Comparison of ENCODE assay signal across 8 cellular contexts in genomic region chr18:22977847-22978701, GRCh38. TPM values are rescaled to one million over a fixed set of nuclear protein-coding genes. Genes with fewer than 3 reads are reported as not detected.
A peak's percentile ranks its signal among the peaks of the same experiment; 100 is the strongest.
DNase-seq lines count a peak whose midpoint lies in the region; ATAC-seq, FAIRE-seq and TF ChIP-seq lines count a peak whose summit lies in the region.

No MANE protein-coding gene starts in this region.

- peak overlapping the region; percentile 50 for H3K27ac Mint-ChIP-seq in activated naive CD8-positive, alpha-beta T cell treated with anti-CD3 and anti-CD28 coated beads, Interleukin-2, amount 50 U/mL, for 24 hours
- H3K27ac Mint-ChIP-seq in activated naive CD8-positive, alpha-beta T cell treated with anti-CD3 and anti-CD28 coated beads for 36 hours = no peak overlapping the region
- H3K27ac Mint-ChIP-seq in type B pancreatic cell = peak overlapping the region; percentile 39

- H3K79me2 ChIP-seq in SK-N-SH (ENCODE audit: insufficient read depth) = no peaks in the 10 kb centered on the region

- H3K27me3 Mint-ChIP-seq in activated naive CD8-positive, alpha-beta T cell treated with anti-CD3 and anti-CD28 coated beads, Interleukin-2, amount 50 U/mL, for 24 hours = no peaks in the 10 kb centered on the region
- no peaks in the 10 kb centered on the region for H3K27me3 Mint-ChIP-seq in activated naive CD8-positive, alpha-beta T cell treated with anti-CD3 and anti-CD28 coated beads for 36 hours
- no peaks in the 10 kb centered on the region for H3K27me3 Mint-ChIP-seq in type B pancreatic cell

- TF ChIP-seq POLR2A in upper lobe of left lung (IDR thresholded peaks at IDR 0.05) (no peak), GM12891 (IDR thresholded peaks at IDR 0.05; ENCODE audit: low read depth, low read length) (no peak)

- no peak for TF ChIP-seq CTCF in SK-N-SH (IDR thresholded peaks at IDR 0.05)
- no peak for TF ChIP-seq CTCF in type B pancreatic cell (conservative IDR thresholded peaks at IDR 0.05)
- TF ChIP-seq CTCF in upper lobe of left lung (IDR thresholded peaks at IDR 0.05) = no peak

- H3K9ac ChIP-seq in SK-N-SH = peak overlapping the region; percentile 12; the same call in 1 of the 2 replicates

- H2AFZ ChIP-seq in SK-N-SH (ENCODE audit: low read depth) = peak overlapping the region; percentile 5

- no peak for TF ChIP-seq EP300 in SK-N-SH (IDR thresholded peaks at IDR 0.05; ENCODE audit: borderline replicate concordance in 1 of 2, low read depth in 1 of 2, low read length in 1 of 2)
- TF ChIP-seq EP300 in upper lobe of left lung (IDR thresholded peaks at IDR 0.05) = no peak

- POLR2A ChIA-PET in SK-N-SH (lab: Yijun Ruan, JAX) = no interaction called here

- H4K20me1 ChIP-seq in SK-N-SH (ENCODE audit: insufficient read depth) = no peaks in the 10 kb centered on the region

- H3K9me2 ChIP-seq in SK-N-SH = no peaks in the 10 kb centered on the region

- H3K4me3 ChIP-seq in SK-N-SH (ENCODE audit: low read depth in 2 of 2, low read length in 1 of 2) = peak overlapping the region in 1 of 2 experiments; percentile 21; a peak in 2 of 4 replicates
- no peak overlapping the region for H3K4me3 ChIP-seq in upper lobe of left lung

- CTCF ChIA-PET in SK-N-SH (lab: Yijun Ruan, JAX) = interaction anchor here (0.6 to 5.1 kb wide), 8 partner anchors 10 to 165 kb away, joined by 3 to 33 read pairs (median 4); no protein-coding TSS in a partner anchor

- FAIRE-seq in GM12891 (lab: Jason Lieb, UNC) = no peak

- no peaks in the 10 kb centered on the region for H3K27me3 ChIP-seq in SK-N-SH (ENCODE audit: insufficient read depth)
- H3K27me3 ChIP-seq in upper lobe of left lung = no peaks in the 10 kb centered on the region

- peaks cover 15% of the 10 kb centered on the region for H3K4me1 Mint-ChIP-seq in activated naive CD8-positive, alpha-beta T cell treated with anti-CD3 and anti-CD28 coated beads, Interleukin-2, amount 50 U/mL, for 24 hours
- peaks cover 7% of the 10 kb centered on the region for H3K4me1 Mint-ChIP-seq in activated naive CD8-positive, alpha-beta T cell treated with anti-CD3 and anti-CD28 coated beads for 36 hours
- H3K4me1 Mint-ChIP-seq in type B pancreatic cell (ENCODE audit: unreplicated experiment) = peaks cover 11% of the 10 kb centered on the region

- H3K36me3 ChIP-seq in SK-N-SH (replicated peaks in 1 of 2; ENCODE audit: control insufficient read depth in 1 of 2, insufficient read depth in 2 of 2, low read length in 1 of 2) (peaks cover 13 to 34% of the 10 kb centered on the region in 2 experiments), upper lobe of left lung (peaks cover 0 to 10% (median 0%) of the 10 kb centered on the region in 4 donors)

- no peaks in the 10 kb centered on the region for H3K9me3 Mint-ChIP-seq in activated naive CD8-positive, alpha-beta T cell treated with anti-CD3 and anti-CD28 coated beads, Interleukin-2, amount 50 U/mL, for 24 hours
- no peaks in the 10 kb centered on the region for H3K9me3 Mint-ChIP-seq in activated naive CD8-positive, alpha-beta T cell treated with anti-CD3 and anti-CD28 coated beads for 36 hours
- no peaks in the 10 kb centered on the region for H3K9me3 Mint-ChIP-seq in type B pancreatic cell

- peak overlapping the region; percentile 4 for H3K4me3 Mint-ChIP-seq in activated naive CD8-positive, alpha-beta T cell treated with anti-CD3 and anti-CD28 coated beads, Interleukin-2, amount 50 U/mL, for 24 hours
- H3K4me3 Mint-ChIP-seq in activated naive CD8-positive, alpha-beta T cell treated with anti-CD3 and anti-CD28 coated beads for 36 hours = no peak overlapping the region
- no peak overlapping the region for H3K4me3 Mint-ChIP-seq in type B pancreatic cell

- H3K27ac ChIP-seq in SK-N-SH (ENCODE audit: low read depth in 2 of 2, low read length in 1 of 2) (peak overlapping the region; percentile 51 to 60), upper lobe of left lung (no peak overlapping the region)

- H3F3A ChIP-seq in SK-N-SH (replicated peaks; ENCODE audit: insufficient read depth) = peaks cover 3% of the 10 kb centered on the region

- no peak for TF ChIP-seq RAD21 in SK-N-SH (IDR thresholded peaks at IDR 0.05; ENCODE audit: low read length)

- no peak for ATAC-seq in activated naive CD8-positive, alpha-beta T cell treated with anti-CD3 and anti-CD28 coated beads, Interleukin-2, amount 50 U/mL, for 24 hours
- no peak for ATAC-seq in upper lobe of left lung (ENCODE audit: low FRiP score in 2 of 2)

- peaks cover 0 to 11% of the 10 kb centered on the region in 2 experiments; a peak in 1 of 4 replicates for H3K4me1 ChIP-seq in SK-N-SH (ENCODE audit: control insufficient read depth in 1 of 2, insufficient read depth in 2 of 2, low read depth in 1 of 2, low read length in 1 of 2)
- peaks cover 0 to 15% (median 2%) of the 10 kb centered on the region in 4 donors for H3K4me1 ChIP-seq in upper lobe of left lung

- no peak for DNase-seq in activated naive CD8-positive, alpha-beta T cell treated with anti-CD3 and anti-CD28 coated beads, Interleukin-2, amount 50 U/mL, for 24 hours
- DNase-seq in activated naive CD8-positive, alpha-beta T cell treated with anti-CD3 and anti-CD28 coated beads for 36 hours = no peak
- DNase-seq in SK-N-SH = no peak
- peak; percentile 60 for DNase-seq in foreskin melanocyte
- DNase-seq in type B pancreatic cell (ENCODE audit: extremely low spot score, unreplicated experiment) = no peak
- DNase-seq in upper lobe of left lung = no peak
- no peak for DNase-seq in activated gamma-delta T cell treated with Interleukin-2 at 50 U/mL for 16 hours
- no peak for DNase-seq in GM12891 (ENCODE audit: insufficient read length, low spot score)

- peaks cover 50% of the 10 kb centered on the region for H3K36me3 Mint-ChIP-seq in activated naive CD8-positive, alpha-beta T cell treated with anti-CD3 and anti-CD28 coated beads, Interleukin-2, amount 50 U/mL, for 24 hours (ENCODE audit: low read depth)
- H3K36me3 Mint-ChIP-seq in activated naive CD8-positive, alpha-beta T cell treated with anti-CD3 and anti-CD28 coated beads for 36 hours = peaks cover 28% of the 10 kb centered on the region
- H3K36me3 Mint-ChIP-seq in type B pancreatic cell = peaks cover 17% of the 10 kb centered on the region

- H3K9me3 ChIP-seq in SK-N-SH (no peaks in the 10 kb centered on the region), upper lobe of left lung (no peaks in the 10 kb centered on the region)

- peak overlapping the region; percentile 40; the same call in 1 of the 2 replicates for H3K4me2 ChIP-seq in SK-N-SH

- WGBS in SK-N-SH (ENCODE audit: low lambda C conversion rate) = 50% methylated on average over 5 of the region's 5 CpGs
- WGBS in upper lobe of left lung, 2 donors = 61 to 68% methylated on average over 5 of the region's 5 CpGs

TF ChIP-seq in SK-N-SH, 30 proteins besides CTCF, POLR2A, EP300 and RAD21 (continues in another document):
- TF ChIP-seq SMC3 (IDR thresholded peaks at IDR 0.05; ENCODE audit: low read depth, low read length) = no peak
- TF ChIP-seq PBX3 (IDR thresholded peaks at IDR 0.05) = peak; percentile 35
- no peak for TF ChIP-seq ELF1 (IDR thresholded peaks at IDR 0.05)
- peak; percentile 85 for TF ChIP-seq JUND (IDR thresholded peaks at IDR 0.05)
- 0 out of 2 replicates have a peak, but pooled peaks have one; percentile 25 for TF ChIP-seq TCF12 (IDR thresholded peaks at IDR 0.05)
- TF ChIP-seq FOXM1 (IDR thresholded peaks at IDR 0.05; ENCODE audit: low read depth) = no peak
- TF ChIP-seq NFIC (IDR thresholded peaks at IDR 0.05; ENCODE audit: borderline replicate concordance) = peak; percentile 15; the same call in 1 of the 2 replicates
- TF ChIP-seq EZH2phosphoT487 (IDR thresholded peaks at IDR 0.05; ENCODE audit: borderline replicate concordance, low read depth) = no peak

TF ChIP-seq in GM12891, 5 proteins besides CTCF, POLR2A, EP300 and RAD21:
- TF ChIP-seq SPI1 (IDR thresholded peaks at IDR 0.05; ENCODE audit: low read depth, low read length) (no peak), PAX5 (IDR thresholded peaks at IDR 0.05; ENCODE audit: insufficient read depth, low read length, severe bottlenecking) (no peak), POU2F2 (IDR thresholded peaks at IDR 0.05; ENCODE audit: low read depth, low read length) (no peak)
TF ChIP-seq in GM12891: peak in this region for 0.

RNA-seq across cellular contexts. Expression of gene RBBP8, which starts 44.9 kb away (rescaled TPM):
- total RNA-seq in activated naive CD8-positive, alpha-beta T cell treated with anti-CD3 and anti-CD28 coated beads for 36 hours = 10 to 100 TPM; 81.5 to 85.3 TPM
- 9.6 and 11.5 TPM in 2 replicates for polyA plus RNA-seq in SK-N-SH (2012; rRNA removed)
- 15.4 and 20.1 TPM in 2 replicates for polyA plus RNA-seq in SK-N-SH (2012; cell fraction: cytosol; rRNA removed)
- polyA plus RNA-seq in SK-N-SH (2012; cell fraction: nucleus; rRNA removed) = 4.4 and 7.9 TPM in 2 replicates
- total RNA-seq in type B pancreatic cell (ENCODE audit: low replicate concordance) = 23.7 and 26.7 TPM in 2 replicates
- total RNA-seq in upper lobe of left lung = 10 to 100 TPM; 10.9 to 78.2 (median 30.3) TPM
- polyA plus RNA-seq in GM12891 (2012; ENCODE audit: low read depth, missing spikeins) = 28.1 TPM

Comparison
In these comparisons a context has a peak if more than half of its experiments do, and no peak if none do; other contexts are left out.
1. H3K27ac ChIP-seq: peak in SK-N-SH (2 of 2); none in upper lobe of left lung (0 of 4).